Comparison of ENCODE assay signal across 1 cellular context in the genomic region with DNA sequence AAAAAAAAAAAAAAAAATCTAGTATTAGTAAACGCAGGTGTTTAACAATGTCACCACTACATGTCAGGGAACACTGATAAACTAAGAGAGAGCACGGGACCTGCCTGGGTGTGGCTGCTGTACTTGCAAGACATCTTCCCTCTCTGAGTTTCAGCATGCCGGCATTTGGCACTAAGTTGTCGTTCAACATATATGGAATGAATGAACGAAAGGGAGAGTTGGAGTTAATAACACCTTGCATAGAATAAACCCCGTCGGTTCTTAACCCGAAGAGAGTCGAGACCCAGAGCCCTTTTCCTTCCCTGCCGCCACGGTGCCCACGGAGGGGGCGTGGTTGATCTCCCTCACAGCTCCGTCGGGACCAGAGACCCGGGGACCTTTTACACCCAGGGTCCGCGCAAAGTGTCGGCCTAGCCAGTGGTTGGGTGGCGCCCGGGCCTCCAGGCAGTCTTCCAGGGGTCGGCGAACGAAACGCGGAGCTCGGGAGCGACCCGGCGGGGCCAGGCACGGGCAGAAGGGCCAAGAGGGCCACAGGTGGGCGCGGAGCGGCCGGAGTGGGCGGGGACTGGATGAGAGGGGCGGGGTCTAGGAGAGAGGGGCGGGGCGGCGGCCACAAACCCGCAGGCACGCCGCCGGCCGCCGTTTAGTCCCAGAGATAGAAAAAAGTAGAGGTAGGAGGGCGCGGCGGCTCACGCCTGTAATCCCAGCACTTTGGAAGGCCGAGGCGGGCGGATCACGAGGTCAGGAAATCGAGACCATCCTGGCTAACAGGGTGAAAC.
TF ChIP-seq lines count a peak whose summit lies in the region.

No MANE protein-coding gene starts in this region.

TF ChIP-seq in HEK293, 187 proteins besides CTCF, POLR2A, EP300 and RAD21 (continued from another document):
- TF ChIP-seq MZF1 (tag by site-specific recombination; IDR thresholded peaks at IDR 0.05; ENCODE audit: borderline replicate concordance) = no peak
